27 cellular contexts compared by ENCODE assay signal in the genomic region with DNA sequence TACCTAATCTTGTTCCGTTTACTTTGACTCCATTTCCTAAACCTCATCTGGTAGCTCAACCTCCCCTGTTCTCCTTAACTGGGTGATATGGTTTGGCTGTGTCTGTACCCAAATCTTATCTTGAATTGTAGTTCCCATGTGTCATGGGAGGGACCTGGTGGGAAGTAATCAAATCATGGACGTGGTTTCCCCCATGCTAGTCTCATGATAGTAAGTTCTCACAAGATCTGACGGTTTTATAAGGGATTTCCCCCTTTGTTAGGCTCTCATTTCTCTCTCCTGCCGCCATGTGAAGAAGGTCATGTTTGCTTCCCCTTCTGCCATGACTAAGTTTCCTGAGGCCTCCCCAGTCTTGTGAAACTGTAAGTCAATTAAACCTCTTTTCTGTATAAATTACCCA.
"Had no signal": no experiment of that assay in that cellular context is flagged by ENCODE, and none has a peak within 500 bp of the region (broad histone marks: within the 10 kb centered on the region; RNA-seq: fewer than 3 reads in every experiment).

No MANE protein-coding gene starts in this region.

- H3K27ac Mint-ChIP-seq: activated CD4-positive, alpha-beta memory T cell treated with anti-CD3 and anti-CD28 coated beads for 36 hours; activated T-helper 1 cell treated with anti-CD3 and anti-CD28 coated beads, Interleukin-12 subunit alpha, Interleukin-12 subunit beta, Interleukin-2, Interleukin-4 antibody, amounts not matched to agents 30 ng/mL and 10 ng/mL and 1 ng/mL, durations not matched to agents 14 hours and 24 hours and 36 hours; IgD-negative memory B cell; T-cell had no signal

- DNase-seq: activated CD4-positive, alpha-beta memory T cell treated with anti-CD3 and anti-CD28 coated beads for 36 hours; activated CD4-positive, alpha-beta T cell treated with anti-CD3 and anti-CD28 coated beads for 48 hours; activated CD8-positive, alpha-beta memory T cell treated with anti-CD3 and anti-CD28 coated beads, Interleukin-2, amount 50 U/mL, for 48 hours; activated effector memory CD4-positive, alpha-beta T cell treated with anti-CD3 and anti-CD28 coated beads, Interleukin-2, amount 50 U/mL, for 16 hours; activated naive CD4-positive, alpha-beta T cell treated with anti-CD3 and anti-CD28 coated beads, Interleukin-2, amount 50 U/mL, for 16 hours; activated T-cell treated with anti-CD3 and anti-CD28 coated beads, Interleukin-2, amount 50 U/mL, for 1 hour; amniotic stem cell; body of pancreas; central memory CD4-positive, alpha-beta T cell; KG1; NCI-H1048; NCI-H146; NCI-H187 treated with DMSO at 0.1 percent for 48 hours; NCI-H2171; NCI-H2227 treated with DMSO at 0.1 percent for 48 hours; NCI-H446 treated with DMSO at 0.1 percent for 48 hours; NCI-H526; NCI-H774; RPMI8226; T-cell; T-helper 2 cell; T1000 had no signal

- H3K4me3 Mint-ChIP-seq: activated CD4-positive, alpha-beta memory T cell treated with anti-CD3 and anti-CD28 coated beads for 36 hours; activated T-helper 1 cell treated with anti-CD3 and anti-CD28 coated beads, Interleukin-12 subunit alpha, Interleukin-12 subunit beta, Interleukin-2, Interleukin-4 antibody, amounts not matched to agents 30 ng/mL and 10 ng/mL and 1 ng/mL, durations not matched to agents 14 hours and 24 hours and 36 hours; T-cell had no signal

- ATAC-seq: body of pancreas, Panc1, Right ventricle myocardium inferior, T-cell had no signal

- H3K27me3 Mint-ChIP-seq: activated CD4-positive, alpha-beta memory T cell treated with anti-CD3 and anti-CD28 coated beads for 36 hours; IgD-negative memory B cell; T-cell had no signal

- FAIRE-seq: TTC549 had no signal
